ENCODE assay signal across 1 cellular context in genomic region chr7:150425670-150426069, GRCh38.
TF ChIP-seq lines count a peak whose summit lies in the region.

No MANE protein-coding gene starts in this region.

TF ChIP-seq in endothelial cell of umbilical vein, 7 proteins besides CTCF, POLR2A, EP300 and RAD21:
- TF ChIP-seq EZH2 (IDR thresholded peaks at IDR 0.05; ENCODE audit: borderline replicate concordance, low read depth, low read length, severe bottlenecking): no peak
- TF ChIP-seq MAX (IDR thresholded peaks at IDR 0.05; ENCODE audit: insufficient read depth, insufficient read length): no peak
- TF ChIP-seq MYC (IDR thresholded peaks at IDR 0.05; ENCODE audit: low read depth, low read length): no peak
TF ChIP-seq in endothelial cell of umbilical vein: peak in this region for 0.
